2 cellular contexts compared by ENCODE assay signal in the genomic region with DNA sequence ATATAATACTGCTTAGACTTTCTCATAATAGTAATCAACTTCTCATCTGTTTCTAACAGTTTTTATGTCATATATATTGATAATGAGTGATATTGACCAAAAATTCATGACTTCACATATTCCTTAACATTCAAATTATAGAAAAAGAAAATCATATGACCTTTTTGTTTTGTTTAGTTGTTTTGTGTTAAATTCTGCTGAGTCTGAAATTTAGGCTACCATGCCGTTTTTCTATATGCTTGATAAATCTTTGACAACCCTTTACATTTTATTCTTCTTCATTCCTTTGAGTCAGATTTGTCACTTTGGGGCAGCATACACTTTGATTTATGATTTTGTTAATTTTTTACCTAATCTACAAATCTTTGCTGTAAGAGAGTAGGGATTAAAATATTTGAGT.
TF ChIP-seq lines count a peak whose summit lies in the region.

No MANE protein-coding gene starts in this region.

TF ChIP-seq in HepG2, 621 proteins besides CTCF, POLR2A, EP300 and RAD21:
- TF ChIP-seq ATAD3A (CRISPR knock-in tag; IDR thresholded peaks at IDR 0.05) (no peak), MAFF (IDR thresholded peaks at IDR 0.05; ENCODE audit: low read depth, low read length) (peak; percentile 54; the same call in 1 of the 2 replicates), PHF8 (CRISPR knock-in tag; IDR thresholded peaks at IDR 0.05) (no peak), MYNN (CRISPR knock-in tag; IDR thresholded peaks at IDR 0.05; ENCODE audit: low read depth) (no peak), ZFP91 (CRISPR knock-in tag; IDR thresholded peaks at IDR 0.05; ENCODE audit: borderline replicate concordance) (no peak), JUND (CRISPR knock-in tag; IDR thresholded peaks at IDR 0.05) (no peak), ZXDC (CRISPR knock-in tag; IDR thresholded peaks at IDR 0.05) (no peak), SRF (IDR thresholded peaks at IDR 0.05; ENCODE audit: low read depth, low read length) (no peak), GLI4 (CRISPR knock-in tag; IDR thresholded peaks at IDR 0.05; ENCODE audit: borderline replicate concordance) (no peak), ZNF710 (CRISPR knock-in tag; IDR thresholded peaks at IDR 0.05; ENCODE audit: borderline replicate concordance) (no peak), MAZ (IDR thresholded peaks at IDR 0.05; ENCODE audit: borderline replicate concordance, low read depth, low read length) (no peak), MAZ (CRISPR knock-in tag; IDR thresholded peaks at IDR 0.05; ENCODE audit: low read depth) (no peak), JDP2 (CRISPR knock-in tag; IDR thresholded peaks at IDR 0.05; ENCODE audit: borderline replicate concordance) (no peak), ZKSCAN1 (IDR thresholded peaks at IDR 0.05; ENCODE audit: low read length) (no peak), ZMYM3 (CRISPR knock-in tag; IDR thresholded peaks at IDR 0.05) (no peak), MAFK (conservative IDR thresholded peaks at IDR 0.05 in 1 of 2, IDR thresholded peaks at IDR 0.05 in 1 of 2; ENCODE audit: low read length in 2 of 2) (peak; percentile 63 to 70; a peak in 3 of 4 replicates)

TF ChIP-seq in IMR-90, 13 proteins besides CTCF, POLR2A, EP300 and RAD21:
- TF ChIP-seq MAZ (IDR thresholded peaks at IDR 0.05; ENCODE audit: borderline replicate concordance, low read depth, low read length): no peak
- peak; percentile 58 for TF ChIP-seq MAFK (IDR thresholded peaks at IDR 0.05; ENCODE audit: low read depth, low read length)
